ENCODE assay signal across 14 cellular contexts in the genomic region with DNA sequence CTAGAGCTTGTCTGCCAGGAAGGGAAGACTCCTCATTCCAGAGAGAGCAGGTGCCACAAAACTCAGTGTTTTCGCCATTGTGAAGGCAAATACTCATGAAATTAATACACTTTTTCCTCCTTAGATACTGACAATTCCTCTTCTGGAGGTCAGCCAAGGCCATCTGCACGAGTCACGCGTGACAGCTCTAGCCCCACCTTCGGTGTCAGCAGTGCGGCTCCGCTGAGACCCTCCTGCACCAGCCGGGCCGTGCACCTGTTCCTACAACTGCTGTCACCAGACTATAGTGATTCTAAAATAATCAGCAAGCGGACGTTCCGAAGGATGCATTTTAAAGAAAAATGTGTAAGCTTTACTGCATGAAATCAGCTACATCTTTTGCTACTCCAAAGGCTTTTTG.
"Had no signal": no experiment of that assay in that cellular context is flagged by ENCODE, and none has a peak within 500 bp of the region (broad histone marks: within the 10 kb centered on the region; RNA-seq: fewer than 3 reads in every experiment).

No MANE protein-coding gene starts in this region.

- H3K9me3 Mint-ChIP-seq: activated T-helper 2 cell treated with anti-CD3 and anti-CD28 coated beads, Interferon-gamma antibody, Interleukin-2, Interleukin-4, amounts not matched to agents 10 μg/mL and 5 μg/mL and 100 μg/mL, durations not matched to agents 14 hours and 24 hours and 36 hours had no signal

- H3K36me3 Mint-ChIP-seq: activated naive CD4-positive, alpha-beta T cell treated with anti-CD3 and anti-CD28 coated beads, Interleukin-2, amount 50 U/mL, for 24 hours had no signal

- H3K27ac Mint-ChIP-seq: activated naive CD4-positive, alpha-beta T cell treated with anti-CD3 and anti-CD28 coated beads, Interleukin-2, amount 50 U/mL, for 24 hours; activated T-helper 2 cell treated with anti-CD3 and anti-CD28 coated beads, Interferon-gamma antibody, Interleukin-2, Interleukin-4, amounts not matched to agents 10 μg/mL and 5 μg/mL and 100 μg/mL, durations not matched to agents 14 hours and 24 hours and 36 hours; endodermal cell had no signal

- H3K27ac ChIP-seq: hepatocyte, parathyroid adenoma, skin epidermis, stomach, thoracic aorta had no signal

- H3K4me3 Mint-ChIP-seq: activated naive CD4-positive, alpha-beta T cell treated with anti-CD3 and anti-CD28 coated beads, Interleukin-2, amount 50 U/mL, for 24 hours; endodermal cell had no signal

- H3K27me3 ChIP-seq: hepatocyte, stomach had no signal

- DNase-seq: activated CD4-positive, alpha-beta T cell treated with anti-CD3 and anti-CD28 coated beads, Interleukin-2, amount 50 U/mL, for 1 hour; activated CD4-positive, CD25-positive, alpha-beta regulatory T cell; central memory CD4-positive, alpha-beta T cell; endodermal cell; erythroblast; left ventricle myocardium superior; stimulated activated CD4-positive, alpha-beta T cell treated with anti-CD3 and anti-CD28 coated beads, Interleukin-4, amount 100 ng/mL, for 4 hours; stomach had no signal

- H3K4me3 ChIP-seq: hepatocyte, skin epidermis, stomach, thoracic aorta had no signal

- H3K4me2 ChIP-seq: hepatocyte had no signal

- H2AFZ ChIP-seq: hepatocyte, parathyroid adenoma had no signal

- H3K9ac ChIP-seq: parathyroid adenoma had no signal

- H3K9me3 ChIP-seq: thoracic aorta had no signal

- H3K36me3 ChIP-seq: stomach, thoracic aorta had no signal
